ENCODE assay signal across 1 cellular context in genomic region chr2:216195565-216195978, GRCh38.
TF ChIP-seq lines count a peak whose summit lies in the region.

No MANE protein-coding gene starts in this region.

TF ChIP-seq in WTC11, 78 proteins besides CTCF, POLR2A, EP300 and RAD21 (continued from another document):
- TF ChIP-seq AFF4 (CRISPR knock-in tag; IDR thresholded peaks at IDR 0.05; ENCODE audit: borderline replicate concordance), result no peak
